1 cellular context compared by ENCODE assay signal in the genomic region with DNA sequence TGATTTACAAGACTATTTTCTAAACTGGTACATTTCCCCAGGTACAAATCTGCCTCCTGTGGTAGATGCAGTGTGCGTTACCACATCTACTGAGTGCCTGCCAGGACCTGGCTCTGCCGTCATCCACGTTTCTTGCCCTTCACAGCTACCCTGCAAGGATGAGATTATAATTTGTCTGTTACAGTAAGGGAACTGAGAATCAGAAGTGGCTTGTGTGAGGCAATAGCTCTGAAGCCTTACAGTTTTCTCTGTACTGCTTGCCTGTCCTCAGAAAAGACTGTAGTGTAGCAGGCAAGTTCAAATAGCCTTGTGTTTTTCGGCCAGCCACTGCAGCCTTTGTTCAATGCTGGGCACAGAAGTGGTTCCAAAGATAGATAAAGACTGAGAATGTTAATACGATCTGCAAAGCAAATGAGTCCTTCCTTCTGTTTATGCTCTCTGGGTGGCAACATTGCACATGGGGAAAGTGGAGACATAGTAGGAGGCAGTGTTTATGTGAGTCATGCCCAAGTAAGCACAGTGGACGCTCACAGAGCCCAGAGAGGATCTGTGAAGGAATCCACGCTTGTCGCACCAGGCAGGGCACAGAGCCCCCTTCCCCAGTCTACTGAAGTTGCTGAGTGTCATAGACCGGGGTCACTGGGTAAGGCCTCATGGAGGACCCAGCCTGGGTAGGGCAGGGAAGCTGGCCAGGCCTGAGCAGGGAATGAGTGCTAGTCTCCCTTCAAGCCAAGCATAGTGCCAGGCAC.
TF ChIP-seq lines count a peak whose summit lies in the region.

No MANE protein-coding gene starts in this region.

TF ChIP-seq in GM12878, 131 proteins besides CTCF, POLR2A, EP300 and RAD21:
- TF ChIP-seq SPI1 (IDR thresholded peaks at IDR 0.05; ENCODE audit: borderline replicate concordance, insufficient read depth, low read depth, low read length) (peak; percentile 50; the same call in 1 of the 2 replicates), NFYA (IDR thresholded peaks at IDR 0.05; ENCODE audit: borderline replicate concordance, low read depth, low read length) (no peak)
